In genomic region chr19:40716655-40717324, GRCh38 we compare ENCODE assay signal across 1 cellular context.
TF ChIP-seq lines count a peak whose summit lies in the region.

TSS of gene COQ8B (minus strand) at chr19:40716886. CDS start at chr19:40714632, 2,254 bp downstream.
TSS of gene ITPKC (plus strand) at chr19:40717112. CDS start at chr19:40717136, 24 bp downstream.

TF ChIP-seq in K562, 482 proteins besides CTCF, POLR2A, EP300 and RAD21 (continued from another document and continues in another):
- TF ChIP-seq ZMIZ1 (IDR thresholded peaks at IDR 0.05; ENCODE audit: low read depth in 2 of 2, low read length in 2 of 2) (no peak), MAFG (tag; conservative IDR thresholded peaks at IDR 0.05) (no peak), L3MBTL2 (IDR thresholded peaks at IDR 0.05) (peak; percentile 56), CBFA2T2 (conservative IDR thresholded peaks at IDR 0.05) (no peak), ZNF324 (CRISPR knock-in tag; IDR thresholded peaks at IDR 0.05) (no peak), NCOR1 (IDR thresholded peaks at IDR 0.05) (no peak; the same call in 1 of the 2 replicates), ZFP1 (CRISPR knock-in tag; IDR thresholded peaks at IDR 0.05) (no peak), ELK1 (CRISPR knock-in tag; IDR thresholded peaks at IDR 0.05) (no peak), HNRNPH1 (optimal IDR thresholded peaks at IDR 0.05; ENCODE audit: low read depth, low read length) (no peak), NONO (IDR thresholded peaks at IDR 0.05; ENCODE audit: low read depth in 2 of 2, low read length in 1 of 2) (peak in 1 of 2 experiments; percentile 86; a peak in 2 of 4 replicates), ZBTB8A (IDR thresholded peaks at IDR 0.05; ENCODE audit: partially characterized antibody) (no peak), ZNF197 (CRISPR knock-in tag; IDR thresholded peaks at IDR 0.05; ENCODE audit: low read depth) (no peak), ZSCAN32 (CRISPR knock-in tag; IDR thresholded peaks at IDR 0.05) (no peak), SIN3B (IDR thresholded peaks at IDR 0.05; ENCODE audit: low read depth) (peak; percentile 69), TSC22D4 (tag; IDR thresholded peaks at IDR 0.05) (no peak), ZNF449 (CRISPR knock-in tag; IDR thresholded peaks at IDR 0.05) (no peak), OTX1 (CRISPR knock-in tag; IDR thresholded peaks at IDR 0.05) (no peak), SRSF9 (IDR thresholded peaks at IDR 0.05; ENCODE audit: borderline replicate concordance, low read depth, low read length) (no peak), TBP (optimal IDR thresholded peaks at IDR 0.05; ENCODE audit: low read depth, low read length) (no peak), TAF7 (tag; IDR thresholded peaks at IDR 0.05) (no peak), RHOXF2B (CRISPR knock-in tag; conservative IDR thresholded peaks at IDR 0.05) (no peak), KDM5B (IDR thresholded peaks at IDR 0.05; ENCODE audit: insufficient replicate concordance, low read depth, low read length) (no peak), ZNF655 (CRISPR knock-in tag; IDR thresholded peaks at IDR 0.05) (no peak), KAT2B (IDR thresholded peaks at IDR 0.05; ENCODE audit: low read depth, low read length) (no peak), CBX2 (IDR thresholded peaks at IDR 0.05; ENCODE audit: insufficient read depth, low read length, poor library complexity, severe bottlenecking) (no peak), FOXA3 (CRISPR knock-in tag; conservative IDR thresholded peaks at IDR 0.05 in 1 of 2, IDR thresholded peaks at IDR 0.05 in 1 of 2) (no peak), ZNF347 (CRISPR knock-in tag; IDR thresholded peaks at IDR 0.05; ENCODE audit: low read depth) (no peak), SUPT5H (IDR thresholded peaks at IDR 0.05) (peak; percentile 64; the same call in 1 of the 2 replicates), FOXP1 (CRISPR knock-in tag; IDR thresholded peaks at IDR 0.05) (0 out of 2 replicates have a peak, but pooled peaks have one; percentile 8), ZNF785 (CRISPR knock-in tag; IDR thresholded peaks at IDR 0.05) (no peak), MLLT1 (IDR thresholded peaks at IDR 0.05) (no peak), KLF13 (tag; IDR thresholded peaks at IDR 0.05; ENCODE audit: borderline replicate concordance, low read depth) (0 out of 2 replicates have a peak, but pooled peaks have one; percentile 58), ZNF124 (CRISPR knock-in tag; IDR thresholded peaks at IDR 0.05) (no peak), HOXB6 (CRISPR knock-in tag; IDR thresholded peaks at IDR 0.05; ENCODE audit: borderline replicate concordance) (no peak), ZNF24 (IDR thresholded peaks at IDR 0.05) (no peak), RFX5 (IDR thresholded peaks at IDR 0.05; ENCODE audit: low read depth, low read length) (no peak), GTF2B (IDR thresholded peaks at IDR 0.05; ENCODE audit: extremely low read depth, insufficient read length) (no peak), NFYB (IDR thresholded peaks at IDR 0.05; ENCODE audit: extremely low read depth, insufficient read length) (no peak), ZNF134 (CRISPR knock-in tag; conservative IDR thresholded peaks at IDR 0.05) (no peak), E2F8 (IDR thresholded peaks at IDR 0.05; ENCODE audit: low read depth, partially characterized antibody) (peak; percentile 61), ZBTB5 (IDR thresholded peaks at IDR 0.05) (no peak), CBFB (CRISPR knock-in tag; IDR thresholded peaks at IDR 0.05) (no peak), VEZF1 (CRISPR knock-in tag; IDR thresholded peaks at IDR 0.05) (peak; percentile 92), TBL1XR1 (IDR thresholded peaks at IDR 0.05; ENCODE audit: low read length in 2 of 2) (no peak), HOMEZ (CRISPR knock-in tag; IDR thresholded peaks at IDR 0.05) (no peak), COPS2 (conservative IDR thresholded peaks at IDR 0.05) (no peak)
